Comparison of ENCODE assay signal across 16 cellular contexts in the genomic region with DNA sequence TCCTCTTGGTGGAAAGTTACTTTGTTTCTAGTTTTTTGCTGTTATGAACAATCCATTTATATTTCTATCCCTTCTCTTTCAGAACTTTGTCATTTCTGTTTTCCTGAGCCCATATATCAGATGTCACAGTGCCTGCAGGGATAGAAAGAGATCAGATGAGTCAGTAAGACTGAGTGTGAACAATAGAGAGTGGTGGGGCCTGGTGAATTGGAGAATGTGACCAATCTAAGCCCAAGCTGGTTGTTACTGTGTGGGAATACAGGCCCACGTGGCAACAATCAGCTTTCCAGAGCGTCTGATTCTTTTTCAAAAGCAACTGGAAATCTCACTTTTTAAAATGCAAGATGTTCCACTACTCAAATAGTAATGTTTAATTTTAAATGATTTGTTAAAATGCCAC. TPM values are rescaled to one million over a fixed set of nuclear protein-coding genes. Genes with fewer than 3 reads are reported as not detected.
DNase-seq lines count a peak whose midpoint lies in the region; ATAC-seq, FAIRE-seq and TF ChIP-seq lines count a peak whose summit lies in the region.
"Had no signal": no experiment of that assay in that cellular context is flagged by ENCODE, and none has a peak within 500 bp of the region (broad histone marks: within the 10 kb centered on the region; RNA-seq: fewer than 3 reads in every experiment).

No MANE protein-coding gene starts in this region.

- ATAC-seq in Right ventricle myocardium inferior (no peak), HG03342 (IDR thresholded peaks at IDR 0.05; ENCODE audit: unreplicated experiment) (no peak)
- ATAC-seq: sciatic nerve had no signal

- peaks cover 24% of the 10 kb centered on the region for H3K4me1 Mint-ChIP-seq in HFFc6 (ENCODE audit: low read depth)
- H3K4me1 Mint-ChIP-seq in astrocyte (ENCODE audit: low read depth, unreplicated experiment): peaks cover 9% of the 10 kb centered on the region
- no peaks in the 10 kb centered on the region for H3K4me1 Mint-ChIP-seq in mesothelial cell of epicardium

- no peak for TF ChIP-seq CTCF in HFFc6 (IDR thresholded peaks at IDR 0.05)
- no peak for TF ChIP-seq CTCF in astrocyte (IDR thresholded peaks at IDR 0.05; ENCODE audit: insufficient read depth, low read depth, low read length)
- TF ChIP-seq CTCF in mesothelial cell of epicardium (IDR thresholded peaks at IDR 0.05; ENCODE audit: unreplicated experiment): no peak

- peak overlapping the region; percentile 51 for H3K27ac Mint-ChIP-seq in HFFc6
- peak overlapping the region; percentile 23 for H3K27ac Mint-ChIP-seq in astrocyte (ENCODE audit: unreplicated experiment)
- H3K27ac Mint-ChIP-seq in mesothelial cell of epicardium: no peak overlapping the region

- H3K27ac ChIP-seq in astrocyte (ENCODE audit: low read depth, low read length) (no peak overlapping the region), mesodermal cell (ENCODE audit: low read depth, low read length, severe bottlenecking) (peak overlapping the region; percentile 36)

- H3K36me3 ChIP-seq in astrocyte (ENCODE audit: insufficient read depth, low read length) (peaks cover 21% of the 10 kb centered on the region), mesodermal cell (ENCODE audit: control insufficient read depth, insufficient read depth, low read length) (peaks cover 89% of the 10 kb centered on the region)

- no peak for FAIRE-seq in astrocyte (lab: Jason Lieb, UNC)
- FAIRE-seq: endometrium had no signal

- H3K9me3 Mint-ChIP-seq in HFFc6: no peaks in the 10 kb centered on the region
- no peaks in the 10 kb centered on the region for H3K9me3 Mint-ChIP-seq in astrocyte (ENCODE audit: unreplicated experiment)
- H3K9me3 Mint-ChIP-seq in mesothelial cell of epicardium: peaks cover 28% of the 10 kb centered on the region
- H3K9me3 Mint-ChIP-seq: CD4-positive, CD25-positive, alpha-beta regulatory T cell had no signal

- no peak overlapping the region for H2AFZ ChIP-seq in astrocyte (ENCODE audit: low read depth, low read length)

- H3K9me3 ChIP-seq in astrocyte (ENCODE audit: insufficient read depth, low read depth, low read length): no peaks in the 10 kb centered on the region
- no peaks in the 10 kb centered on the region for H3K9me3 ChIP-seq in mesodermal cell (ENCODE audit: control insufficient read depth, low read length)

- H3K4me3 ChIP-seq in astrocyte (ENCODE audit: insufficient read depth, low read depth, low read length): no peak overlapping the region
- no peak overlapping the region for H3K4me3 ChIP-seq in mesodermal cell (ENCODE audit: extremely low read depth, insufficient read depth, low read length, poor library complexity, severe bottlenecking)

- intact Hi-C loops in Right ventricle myocardium inferior (cut with DNase I): no loop called here

- H3K27me3 Mint-ChIP-seq in HFFc6 (ENCODE audit: insufficient read depth) (no peaks in the 10 kb centered on the region; the same call in 1 of the 2 replicates), astrocyte (ENCODE audit: low read depth, unreplicated experiment) (no peaks in the 10 kb centered on the region), mesothelial cell of epicardium (ENCODE audit: low read depth) (no peaks in the 10 kb centered on the region)
- H3K27me3 Mint-ChIP-seq: CD4-positive, CD25-positive, alpha-beta regulatory T cell had no signal

- H3K4me1 ChIP-seq in astrocyte (ENCODE audit: insufficient read depth, low read length): no peaks in the 10 kb centered on the region
- no peaks in the 10 kb centered on the region for H3K4me1 ChIP-seq in mesodermal cell (ENCODE audit: control insufficient read depth, insufficient read depth, low read length, poor library complexity, severe bottlenecking)

- H4K20me1 ChIP-seq in astrocyte (ENCODE audit: insufficient read depth, low read length): peaks cover 68% of the 10 kb centered on the region

- peaks cover 97% of the 10 kb centered on the region for H3K79me2 ChIP-seq in astrocyte (ENCODE audit: insufficient read depth, low read length)

- H3K4me2 ChIP-seq in astrocyte (ENCODE audit: low read length): no peak overlapping the region

- no peak overlapping the region for H3K9ac ChIP-seq in astrocyte (ENCODE audit: low read length)

- H3K27me3 ChIP-seq in astrocyte (ENCODE audit: insufficient read depth, low read length): no peaks in the 10 kb centered on the region

- DNase-seq in EL (peak; percentile 19), HFFc6 (no peak), astrocyte (ENCODE audit: low read depth) (peak; percentile 35), iPS-NIHi7 (ENCODE audit: extremely low spot score) (no peak), Right ventricle myocardium inferior (ENCODE audit: missing footprints) (no peak), mesothelial cell of epicardium (ENCODE audit: low spot score in 2 of 2, unreplicated experiment in 2 of 2) (no peak)
- DNase-seq: activated naive CD4-positive, alpha-beta T cell treated with Interleukin-2 at 50 U/mL for 16 hours; CD4-positive, CD25-positive, alpha-beta regulatory T cell; KG1; NCI-H526 treated with DMSO at 0.1 percent for 48 hours; stimulated activated naive CD4-positive, alpha-beta T cell treated with Interleukin-2 at 50 U/mL for 16 hours; T-helper 2 cell had no signal

- peaks cover 50% of the 10 kb centered on the region for H3K36me3 Mint-ChIP-seq in HFFc6 (ENCODE audit: low read depth)
- peaks cover 20% of the 10 kb centered on the region for H3K36me3 Mint-ChIP-seq in astrocyte (ENCODE audit: low read depth, unreplicated experiment)
- H3K36me3 Mint-ChIP-seq in mesothelial cell of epicardium: peaks cover 49% of the 10 kb centered on the region

- WGBS in mesodermal cell (ENCODE audit: insufficient coverage in 2 of 2), 2 experiments: no CpG with 5 or more reads among the region's 2 CpGs

- H3K4me3 Mint-ChIP-seq in HFFc6 (no peak overlapping the region), astrocyte (ENCODE audit: unreplicated experiment) (no peak overlapping the region), mesothelial cell of epicardium (no peak overlapping the region)

RNA-seq across cellular contexts. Expression of a gene that starts 9.4 kb away (rescaled TPM):
- total RNA-seq in HFFc6 (2021; fragmentation: NEBNext Ultra II Directional; extraction: Animal tissue kit (Norgen Biotek cat#: 25700)): 10 to 100 TPM; 70.5 to 80.9 (median 76.4) TPM
- total RNA-seq in astrocyte (110 and 117 TPM in 2 replicates), Right ventricle myocardium inferior (38.2 TPM), mesothelial cell of epicardium (74.1 to 77.7 TPM (median 77.5 TPM) in 3 replicates)
- 59.4 TPM for polyA plus RNA-seq in mesodermal cell (2013, experiment 1 of 2)
- 54.1 TPM for polyA plus RNA-seq in mesodermal cell (2013, experiment 2 of 2)

RNA-seq across cellular contexts. Expression of a gene that starts 9.6 kb away (rescaled TPM):
- total RNA-seq in HFFc6 (2021; fragmentation: NEBNext Ultra II Directional; extraction: Animal tissue kit (Norgen Biotek cat#: 25700)): 10 to 100 TPM; 10.5 to 13.9 (median 12.2) TPM
- total RNA-seq in astrocyte (12.2 and 12.8 TPM in 2 replicates), Right ventricle myocardium inferior (4.9 TPM), mesothelial cell of epicardium (15.4 to 15.6 TPM (median 15.6 TPM) in 3 replicates)
- polyA plus RNA-seq in mesodermal cell (2013, experiment 1 of 2): 10.5 TPM
- polyA plus RNA-seq in mesodermal cell (2013, experiment 2 of 2): 12.1 TPM

RNA-seq across cellular contexts. Expression of a gene that starts 28.0 kb away (rescaled TPM):
- total RNA-seq in HFFc6 (2021; fragmentation: NEBNext Ultra II Directional; extraction: Animal tissue kit (Norgen Biotek cat#: 25700)): 100 to 1,000 TPM in 2 of 6 experiments, 10 to 100 TPM in 4; 40.5 to 105 (median 97.2) TPM
- total RNA-seq in astrocyte (6.8 and 10.5 TPM in 2 replicates), Right ventricle myocardium inferior (1.2 TPM), mesothelial cell of epicardium (22.3 to 24.2 TPM (median 23.8 TPM) in 3 replicates)
- polyA plus RNA-seq in mesodermal cell (2013, experiment 1 of 2): 96.5 TPM
- polyA plus RNA-seq in mesodermal cell (2013, experiment 2 of 2): 98.2 TPM

RNA-seq across cellular contexts. Expression of a gene that starts 54.6 kb away (rescaled TPM):
- 100 to 1,000 TPM in 1 of 6 experiments, 10 to 100 TPM in 5; 79.4 to 101 (median 89.0) TPM for total RNA-seq in HFFc6 (2021; fragmentation: NEBNext Ultra II Directional; extraction: Animal tissue kit (Norgen Biotek cat#: 25700))
- total RNA-seq in astrocyte (92.5 and 93.1 TPM in 2 replicates), Right ventricle myocardium inferior (577 TPM), mesothelial cell of epicardium (61.0 to 66.7 TPM (median 63.7 TPM) in 3 replicates)
- polyA plus RNA-seq in mesodermal cell (2013, experiment 1 of 2): 150 TPM
- 167 TPM for polyA plus RNA-seq in mesodermal cell (2013, experiment 2 of 2)

Comparison
In these comparisons a context has a peak if more than half of its experiments do, and no peak if none do; other contexts are left out.
1. DNase-seq: peak in EL (single experiment) and astrocyte (single experiment); none in HFFc6 (single experiment), iPS-NIHi7 (single experiment), Right ventricle myocardium inferior (single experiment) and mesothelial cell of epicardium (0 of 2).